ENCODE assay signal across 1 cellular context in the genomic region with DNA sequence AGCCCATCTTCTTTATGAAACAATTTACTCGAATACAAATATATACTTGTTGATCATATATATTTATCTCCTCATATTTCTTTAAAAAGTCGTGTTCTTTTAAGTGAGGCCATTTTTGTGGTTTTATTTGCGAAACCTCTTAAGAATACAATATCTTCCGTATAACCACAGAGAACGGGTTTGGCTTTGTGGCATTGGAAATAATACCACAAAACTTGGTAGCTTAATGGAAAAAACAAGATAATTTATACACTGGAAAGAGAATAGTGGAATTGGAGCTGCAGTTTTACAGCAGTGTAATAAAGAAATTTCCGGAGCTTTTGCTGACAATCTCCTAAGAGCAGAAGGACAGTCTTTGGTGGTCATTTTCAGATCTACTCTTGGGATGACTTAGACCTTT.
TF ChIP-seq lines count a peak whose summit lies in the region.

No MANE protein-coding gene starts in this region.

TF ChIP-seq in IMR-90, 13 proteins besides CTCF, POLR2A, EP300 and RAD21 (continued from another document):
- TF ChIP-seq, protein P1, sequence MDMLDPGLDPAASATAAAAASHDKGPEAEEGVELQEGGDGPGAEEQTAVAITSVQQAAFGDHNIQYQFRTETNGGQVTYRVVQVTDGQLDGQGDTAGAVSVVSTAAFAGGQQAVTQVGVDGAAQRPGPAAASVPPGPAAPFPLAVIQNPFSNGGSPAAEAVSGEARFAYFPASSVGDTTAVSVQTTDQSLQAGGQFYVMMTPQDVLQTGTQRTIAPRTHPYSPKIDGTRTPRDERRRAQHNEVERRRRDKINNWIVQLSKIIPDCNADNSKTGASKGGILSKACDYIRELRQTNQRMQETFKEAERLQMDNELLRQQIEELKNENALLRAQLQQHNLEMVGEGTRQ (IDR thresholded peaks at IDR 0.05; ENCODE audit: low read depth, low read length): no peak
- TF ChIP-seq MAZ (IDR thresholded peaks at IDR 0.05; ENCODE audit: borderline replicate concordance, low read depth, low read length): no peak
- no peak for TF ChIP-seq MXI1 (IDR thresholded peaks at IDR 0.05; ENCODE audit: borderline replicate concordance, low read depth, low read length)
- TF ChIP-seq RCOR1 (IDR thresholded peaks at IDR 0.05; ENCODE audit: insufficient replicate concordance, low read length): no peak
- no peak for TF ChIP-seq MAFK (IDR thresholded peaks at IDR 0.05; ENCODE audit: low read depth, low read length)
- TF ChIP-seq CHD1 (IDR thresholded peaks at IDR 0.05; ENCODE audit: low read depth, low read length): no peak
- no peak for TF ChIP-seq FOS (IDR thresholded peaks at IDR 0.05; ENCODE audit: low read depth, low read length)
